Comparison of ENCODE assay signal across 14 cellular contexts in genomic region chr6:33440649-33441309, GRCh38.
"Had no signal": no experiment of that assay in that cellular context is flagged by ENCODE, and none has a peak within 500 bp of the region (broad histone marks: within the 10 kb centered on the region; RNA-seq: fewer than 3 reads in every experiment).

No MANE protein-coding gene starts in this region.

- H3K27ac Mint-ChIP-seq: activated CD4-positive, alpha-beta T cell treated with anti-CD3 and anti-CD28 coated beads for 36 hours; activated naive CD4-positive, alpha-beta T cell treated with anti-CD3 and anti-CD28 coated beads, Interleukin-2, amount 50 U/mL, for 24 hours; neural progenitor cell; T-helper 2 cell treated with Interferon-gamma antibody and Interleukin-4, amounts not matched to agents 5 μg/mL and 100 μg/mL, for 36 hours had no signal

- H3K27me3 Mint-ChIP-seq: activated CD4-positive, alpha-beta T cell treated with anti-CD3 and anti-CD28 coated beads for 36 hours; activated naive CD4-positive, alpha-beta T cell treated with anti-CD3 and anti-CD28 coated beads, Interleukin-2, amount 50 U/mL, for 24 hours had no signal

- H3K9ac ChIP-seq: neural progenitor cell, parathyroid adenoma had no signal

- H3K4me2 ChIP-seq: neural progenitor cell had no signal

- DNase-seq: activated CD4-positive, alpha-beta T cell treated with anti-CD3 and anti-CD28 coated beads for 36 hours; activated CD8-positive, alpha-beta memory T cell treated with anti-CD3 and anti-CD28 coated beads, Interleukin-2, amount 50 U/mL, for 48 hours; activated CD8-positive, alpha-beta T cell treated with anti-CD3 and anti-CD28 coated beads, Interleukin-2, amount 10 ng/mL, durations not matched to agents 7 days and 5 days; foreskin melanocyte; heart right ventricle; islet precursor cell; stimulated activated CD4-positive, alpha-beta T cell treated with anti-CD3 and anti-CD28 coated beads, Interleukin-4, amount 100 ng/mL, for 24 hours; SW 1271; WERI-Rb-1 had no signal

- H2AFZ ChIP-seq: neural progenitor cell, parathyroid adenoma had no signal

- H3K4me3 ChIP-seq: heart right ventricle, neural progenitor cell had no signal

- H3K27ac ChIP-seq: heart right ventricle, neural progenitor cell, parathyroid adenoma, WERI-Rb-1 had no signal

- H3K4me3 Mint-ChIP-seq: activated CD4-positive, alpha-beta T cell treated with anti-CD3 and anti-CD28 coated beads for 36 hours; activated CD8-positive, alpha-beta T cell treated with anti-CD3 and anti-CD28 coated beads, Interleukin-2, amount 10 ng/mL, durations not matched to agents 7 days and 5 days; activated naive CD4-positive, alpha-beta T cell treated with anti-CD3 and anti-CD28 coated beads, Interleukin-2, amount 50 U/mL, for 24 hours; neural progenitor cell; T-helper 2 cell treated with Interferon-gamma antibody and Interleukin-4, amounts not matched to agents 5 μg/mL and 100 μg/mL, for 36 hours had no signal

- H3K79me2 ChIP-seq: parathyroid adenoma had no signal

- H3K9me3 ChIP-seq: heart right ventricle had no signal

- ATAC-seq: activated CD4-positive, alpha-beta T cell treated with anti-CD3 and anti-CD28 coated beads for 36 hours; activated CD8-positive, alpha-beta T cell treated with anti-CD3 and anti-CD28 coated beads, Interleukin-2, amount 10 ng/mL, durations not matched to agents 7 days and 5 days; heart right ventricle; left lobe of liver had no signal

- H3K4me1 ChIP-seq: neural progenitor cell, parathyroid adenoma had no signal

- H3K27me3 ChIP-seq: heart right ventricle, neural progenitor cell had no signal

- H3K9me3 Mint-ChIP-seq: activated naive CD4-positive, alpha-beta T cell treated with anti-CD3 and anti-CD28 coated beads, Interleukin-2, amount 50 U/mL, for 24 hours; neural progenitor cell; T-helper 2 cell treated with Interferon-gamma antibody and Interleukin-4, amounts not matched to agents 5 μg/mL and 100 μg/mL, for 36 hours had no signal
